In genomic region chrX:149004936-149005335, GRCh38 we compare ENCODE assay signal across 24 cellular contexts.
DNase-seq lines count a peak whose midpoint lies in the region; ATAC-seq and TF ChIP-seq lines count a peak whose summit lies in the region.
"Had no signal": no experiment of that assay in that cellular context is flagged by ENCODE, and none has a peak within 500 bp of the region (broad histone marks: within the 10 kb centered on the region; RNA-seq: fewer than 3 reads in every experiment).

No MANE protein-coding gene starts in this region.

- no peak overlapping the region for H3K9ac ChIP-seq in neural progenitor cell

- H3K4me3 Mint-ChIP-seq in neural progenitor cell: no peak overlapping the region
- H3K4me3 Mint-ChIP-seq: activated CD4-positive, alpha-beta T cell treated with anti-CD3 and anti-CD28 coated beads for 36 hours; IgD-negative memory B cell; naive B cell had no signal

- 0 out of 2 replicates have a peak, but pooled peaks have one; percentile 17 for TF ChIP-seq CTCF in VCaP (conservative IDR thresholded peaks at IDR 0.05)
- TF ChIP-seq CTCF in neural progenitor cell (IDR thresholded peaks at IDR 0.05): peak; percentile 42

- no peaks in the 10 kb centered on the region for H3K36me3 Mint-ChIP-seq in neural progenitor cell
- H3K36me3 Mint-ChIP-seq: activated naive CD4-positive, alpha-beta T cell treated with anti-CD3 and anti-CD28 coated beads, Interleukin-2, amount 50 U/mL, for 72 hours; IgD-negative memory B cell; naive B cell had no signal

- H3K4me3 ChIP-seq in neural progenitor cell: no peak overlapping the region
- H3K4me3 ChIP-seq: gastroesophageal sphincter, upper lobe of left lung had no signal

- no peak overlapping the region for H2AFZ ChIP-seq in neural progenitor cell (replicated peaks)

- DNase-seq in NCI-H1694 (lab: John Stamatoyannopoulos, UW) (peak; percentile 2), NCI-H1694 treated with DMSO at 0.1 percent for 48 hours (lab: John Stamatoyannopoulos, UW) (no peak), neural progenitor cell (ENCODE audit: low spot score) (peak; percentile 13), foreskin melanocyte (no peak), SIG-M5 treated with dmso at 0.1 percent for 504 hours (lab: John Stamatoyannopoulos, UW; ENCODE audit: unreplicated experiment) (no peak)
- DNase-seq: activated CD4-positive, alpha-beta T cell treated with anti-CD3 and anti-CD28 coated beads for 36 hours; Caco-2; effector CD4-positive, alpha-beta T cell; naive B cell; NCI-H187 treated with DMSO at 0.1 percent for 48 hours; NCI-H2227 treated with DMSO at 0.1 percent for 48 hours; NCI-H748 treated with DMSO at 0.1 percent for 48 hours; RPMI8226; stimulated activated CD8-positive, alpha-beta memory T cell treated with anti-CD3 and anti-CD28 coated beads, Interleukin-4, amount 100 ng/mL, for 48 hours; T1000; upper lobe of left lung had no signal

- H3K9me3 Mint-ChIP-seq in neural progenitor cell: peaks cover 3% of the 10 kb centered on the region
- H3K9me3 Mint-ChIP-seq: activated naive CD4-positive, alpha-beta T cell treated with anti-CD3 and anti-CD28 coated beads, Interleukin-2, amount 50 U/mL, for 72 hours; IgD-negative memory B cell; naive B cell had no signal

- H3K27ac Mint-ChIP-seq in neural progenitor cell: no peak overlapping the region
- H3K27ac Mint-ChIP-seq: activated CD4-positive, alpha-beta T cell treated with anti-CD3 and anti-CD28 coated beads for 36 hours; activated naive CD4-positive, alpha-beta T cell treated with anti-CD3 and anti-CD28 coated beads, Interleukin-2, amount 50 U/mL, for 72 hours; IgD-negative memory B cell; naive B cell had no signal

- peak; percentile 59 for ATAC-seq in HG02885 (IDR thresholded peaks at IDR 0.05; ENCODE audit: poor library complexity, unreplicated experiment)
- no peak for ATAC-seq in GM21447 (IDR thresholded peaks at IDR 0.05; ENCODE audit: unreplicated experiment)
- ATAC-seq: activated CD4-positive, alpha-beta T cell treated with anti-CD3 and anti-CD28 coated beads for 36 hours; activated naive CD4-positive, alpha-beta T cell treated with anti-CD3 and anti-CD28 coated beads, Interleukin-2, amount 50 U/mL, for 72 hours; esophagus mucosa; gastroesophageal sphincter had no signal

- H3K36me3 ChIP-seq in neural progenitor cell: no peaks in the 10 kb centered on the region
- H3K36me3 ChIP-seq: gastroesophageal sphincter, upper lobe of left lung had no signal

- no peaks in the 10 kb centered on the region for H3K4me1 ChIP-seq in neural progenitor cell
- H3K4me1 ChIP-seq: Caco-2, gastroesophageal sphincter, upper lobe of left lung had no signal

- no peaks in the 10 kb centered on the region for H3K27me3 ChIP-seq in neural progenitor cell
- H3K27me3 ChIP-seq: gastroesophageal sphincter, upper lobe of left lung had no signal

- no peaks in the 10 kb centered on the region for H3K4me1 Mint-ChIP-seq in neural progenitor cell
- H3K4me1 Mint-ChIP-seq: activated CD4-positive, alpha-beta T cell treated with anti-CD3 and anti-CD28 coated beads for 36 hours; IgD-negative memory B cell; naive B cell had no signal

- H3K27me3 Mint-ChIP-seq in neural progenitor cell (ENCODE audit: insufficient read depth, low read depth): no peaks in the 10 kb centered on the region
- H3K27me3 Mint-ChIP-seq: activated CD4-positive, alpha-beta T cell treated with anti-CD3 and anti-CD28 coated beads for 36 hours; IgD-negative memory B cell; naive B cell had no signal

- H3K27ac ChIP-seq in VCaP: no peak overlapping the region
- no peak overlapping the region for H3K27ac ChIP-seq in neural progenitor cell
- H3K27ac ChIP-seq: 22Rv1, gastroesophageal sphincter, upper lobe of left lung had no signal

- H3K4me2 ChIP-seq in neural progenitor cell: no peak overlapping the region

- H4K20me1 ChIP-seq in neural progenitor cell (ENCODE audit: low read depth): no peaks in the 10 kb centered on the region

- no peaks in the 10 kb centered on the region for H3K79me2 ChIP-seq in neural progenitor cell (ENCODE audit: low read depth)

- no peaks in the 10 kb centered on the region for H3F3A ChIP-seq in neural progenitor cell (ENCODE audit: low read depth)

- H3K9me3 ChIP-seq in neural progenitor cell (ENCODE audit: low read depth): no peaks in the 10 kb centered on the region
- H3K9me3 ChIP-seq: Caco-2, gastroesophageal sphincter, upper lobe of left lung had no signal

Comparison
In these comparisons a context has a peak if more than half of its experiments do, and no peak if none do; other contexts are left out.
1. DNase-seq: peak in NCI-H1694 (single experiment) and neural progenitor cell (single experiment); none in NCI-H1694 treated with DMSO at 0.1 percent for 48 hours (single experiment), foreskin melanocyte (single experiment) and SIG-M5 treated with dmso at 0.1 percent for 504 hours (single experiment).